6 cellular contexts compared by ENCODE assay signal in genomic region chr2:113571482-113572068, GRCh38. TPM values are rescaled to one million over a fixed set of nuclear protein-coding genes. Genes with fewer than 3 reads are reported as not detected.
DNase-seq lines count a peak whose midpoint lies in the region; ATAC-seq, FAIRE-seq and TF ChIP-seq lines count a peak whose summit lies in the region.
"Not testable (repeated sequence)": the region's sequence is repeated elsewhere in the genome, so short reads cannot be mapped to it uniquely, and the experiment has no call there.

No MANE protein-coding gene starts in this region.

- not testable (repeated sequence) for H3K4me2 ChIP-seq in K562 (ENCODE audit: insufficient read depth, low read length)

- not testable (repeated sequence) for TF ChIP-seq CTCF in K562 (IDR thresholded peaks at IDR 0.05 in 2 of 3, conservative IDR thresholded peaks at IDR 0.05 in 1 of 3; ENCODE audit: insufficient read depth in 2 of 3, low read depth in 1 of 3, low read length in 3 of 3); lower lobe of right lung (IDR thresholded peaks at IDR 0.05); upper lobe of right lung (IDR thresholded peaks at IDR 0.05)

- H3K9me1 ChIP-seq in K562 (ENCODE audit: control insufficient read depth, insufficient read depth, low read length): not testable (repeated sequence)

- intact Hi-C loops in K562 (cut with micrococcal nuclease); Right ventricle myocardium superior (cut with DNase I); lower lobe of right lung (cut with DNase I); sciatic nerve (cut with DNase I); upper lobe of right lung (cut with DNase I): not testable (repeated sequence)

- TF ChIP-seq RAD21 in K562 (CRISPR knock-in tag; conservative IDR thresholded peaks at IDR 0.05 in 1 of 2, IDR thresholded peaks at IDR 0.05 in 1 of 2): not testable (repeated sequence)

- 65% methylated on average over 2 of the region's 6 CpGs for WGBS in K562 (ENCODE audit: insufficient coverage, low coverage, missing lambda C conversion rate)

- not testable (repeated sequence) for H3K9me3 ChIP-seq in K562 (replicated peaks; ENCODE audit: control insufficient read depth, insufficient read depth, low read depth, low read length); lower lobe of right lung; upper lobe of right lung

- not testable (repeated sequence) for H3K27ac ChIP-seq in K562 (ENCODE audit: extremely low read depth, low read depth, low read length); lower lobe of right lung; upper lobe of right lung

- not testable (repeated sequence) for H3K79me2 ChIP-seq in K562 (ENCODE audit: control insufficient read depth, insufficient read depth, low read length)

- not testable (repeated sequence) for BruUV-seq in K562 (replicated peaks; lab: Mats Ljungman, UMichigan)

- peak; percentile 32 for ATAC-seq in K562
- peak; percentile 74 for ATAC-seq in Right ventricle myocardium superior (ENCODE audit: poor library complexity)
- peak; percentile 56 for ATAC-seq in left lobe of liver
- peak; percentile 68 to 84 for ATAC-seq in lower lobe of right lung
- peak; percentile 65 for ATAC-seq in sciatic nerve
- peak; percentile 91 for ATAC-seq in upper lobe of right lung

- DNase-seq in K562 (ENCODE audit: extremely low read depth in 1 of 4, low spot score in 3 of 4); Right ventricle myocardium superior; left lobe of liver (ENCODE audit: low spot score); lower lobe of right lung; sciatic nerve (ENCODE audit: low spot score); upper lobe of right lung: not testable (repeated sequence)

- H3K27me3 ChIP-seq in K562 (ENCODE audit: control insufficient read depth in 2 of 2, insufficient read depth in 2 of 2, low read length in 2 of 2); lower lobe of right lung (ENCODE audit: low read depth); upper lobe of right lung: not testable (repeated sequence)

- POLR2A ChIA-PET in K562 (lab: Yijun Ruan, JAX): not testable (repeated sequence)

- FAIRE-seq in K562 (lab: Jason Lieb, UNC): not testable (repeated sequence)

- not testable (repeated sequence) for H2AFZ ChIP-seq in K562 (ENCODE audit: low read depth, low read length)

- in situ Hi-C loops in K562 (cut with MboI): not testable (repeated sequence)

- not testable (repeated sequence) for TF ChIP-seq EP300 in K562 (IDR thresholded peaks at IDR 0.05; ENCODE audit: low read length)

- H3K9ac ChIP-seq in K562 (ENCODE audit: insufficient read depth in 1 of 2, low read depth in 2 of 2, low read length in 2 of 2): not testable (repeated sequence)

- not testable (repeated sequence) for H4K20me1 ChIP-seq in K562 (replicated peaks; ENCODE audit: control insufficient read depth, insufficient read depth, low read length)

- not testable (repeated sequence) for TF ChIP-seq POLR2A in K562 (conservative IDR thresholded peaks at IDR 0.05)

- H3K36me3 ChIP-seq in K562 (ENCODE audit: control insufficient read depth, insufficient read depth, low read length); lower lobe of right lung; upper lobe of right lung: not testable (repeated sequence)

- CTCF ChIA-PET in K562 (lab: Yijun Ruan, JAX; ENCODE audit: low intra/inter-chr PET ratio): not testable (repeated sequence)

- H3K4me3 ChIP-seq in K562, lower lobe of right lung, upper lobe of right lung: not testable (repeated sequence)

- not testable (repeated sequence) for H3K4me1 ChIP-seq in K562 (replicated peaks in 1 of 2; ENCODE audit: control insufficient read depth in 2 of 2, insufficient read depth in 2 of 2, low read length in 2 of 2); lower lobe of right lung; upper lobe of right lung

TF ChIP-seq in K562, 482 proteins besides CTCF, POLR2A, EP300 and RAD21:
- TF ChIP-seq SMAD4 (CRISPR knock-in tag; conservative IDR thresholded peaks at IDR 0.05) (0 out of 2 replicates have a peak, but pooled peaks have one; percentile 42), CXXC5 (CRISPR knock-in tag; IDR thresholded peaks at IDR 0.05) (0 out of 2 replicates have a peak, but pooled peaks have one; percentile 19), DMBX1 (CRISPR knock-in tag; IDR thresholded peaks at IDR 0.05; ENCODE audit: borderline replicate concordance) (peak; percentile 49; the same call in 1 of the 2 replicates)

RNA-seq across cellular contexts. Expression of gene RABL2A, which starts 55.5 kb away (rescaled TPM):
- 27.6 and 50.6 TPM in 2 replicates for total RNA-seq in K562 (2011; cell fraction: chromatin; rRNA removed; ENCODE audit: low replicate concordance)
- 20.1 and 30.2 TPM in 2 replicates for total RNA-seq in K562 (2011; cell fraction: nucleolus; rRNA removed)
- 34.0 and 48.6 TPM in 2 replicates for total RNA-seq in K562 (2011; cell fraction: nucleoplasm; rRNA removed)
- total RNA-seq in K562 (2014; rRNA removed) (2.2 and 3.5 TPM in 2 replicates), K562 (2014; rRNA removed; fragmentation: Illumina TruSeq; extraction: Trizol) (2.1 and 3.2 TPM in 2 replicates), K562 (2015; rRNA removed; fragmentation: Illumina TruSeq; extraction: Trizol) (3.4 and 4.8 TPM in 2 replicates), K562 (2021) (3.2 and 4.2 TPM in 2 replicates), Right ventricle myocardium superior (5.2 TPM), left lobe of liver (7.8 TPM), lower lobe of right lung (28.9 TPM), sciatic nerve (27.3 TPM), upper lobe of right lung (16.9 TPM)
- polyA plus RNA-seq in K562 (2011; rRNA removed) (5.3 and 5.8 TPM in 2 replicates), K562 (2014; fragmentation: Illumina TruSeq; extraction: Trizol) (2.8 and 4.7 TPM in 2 replicates), K562 (2014; fragmentation: Nextera tagmentation; extraction: Ambion mirVana) (under 1 TPM; 0.27 to 0.34 TPM), K562 (2014; rRNA removed) (3.0 and 5.1 TPM in 2 replicates)
- 4.7 and 5.1 TPM in 2 replicates for polyA plus RNA-seq in K562 (2011; cell fraction: cytosol; rRNA removed)
- polyA plus RNA-seq in K562 (2011; cell fraction: nucleus; rRNA removed): 21.7 and 27.2 TPM in 2 replicates
- 3.2 and 6.6 TPM in 2 replicates for polyA plus RNA-seq in K562 (2012)
- 7.4 and 9.2 TPM in 2 replicates for polyA minus RNA-seq in K562 (2011; rRNA and poly(A)+ RNA removed)
- polyA minus RNA-seq in K562 (2011; cell fraction: cytosol; rRNA and poly(A)+ RNA removed): 1.3 TPM in 1 of 2 replicates, not detected in the other
- polyA minus RNA-seq in K562 (2011; cell fraction: nucleus; rRNA and poly(A)+ RNA removed): 10.0 and 11.8 TPM in 2 replicates

Comparison
In these comparisons a context has a peak if more than half of its experiments do, and no peak if none do; other contexts are left out.
1. ATAC-seq: peak in every context shown above with its lines; median percentile 91 in upper lobe of right lung; 76 in lower lobe of right lung; 74 in Right ventricle myocardium superior; 65 in sciatic nerve; 56 in left lobe of liver; 32 in K562.